In the genomic region with DNA sequence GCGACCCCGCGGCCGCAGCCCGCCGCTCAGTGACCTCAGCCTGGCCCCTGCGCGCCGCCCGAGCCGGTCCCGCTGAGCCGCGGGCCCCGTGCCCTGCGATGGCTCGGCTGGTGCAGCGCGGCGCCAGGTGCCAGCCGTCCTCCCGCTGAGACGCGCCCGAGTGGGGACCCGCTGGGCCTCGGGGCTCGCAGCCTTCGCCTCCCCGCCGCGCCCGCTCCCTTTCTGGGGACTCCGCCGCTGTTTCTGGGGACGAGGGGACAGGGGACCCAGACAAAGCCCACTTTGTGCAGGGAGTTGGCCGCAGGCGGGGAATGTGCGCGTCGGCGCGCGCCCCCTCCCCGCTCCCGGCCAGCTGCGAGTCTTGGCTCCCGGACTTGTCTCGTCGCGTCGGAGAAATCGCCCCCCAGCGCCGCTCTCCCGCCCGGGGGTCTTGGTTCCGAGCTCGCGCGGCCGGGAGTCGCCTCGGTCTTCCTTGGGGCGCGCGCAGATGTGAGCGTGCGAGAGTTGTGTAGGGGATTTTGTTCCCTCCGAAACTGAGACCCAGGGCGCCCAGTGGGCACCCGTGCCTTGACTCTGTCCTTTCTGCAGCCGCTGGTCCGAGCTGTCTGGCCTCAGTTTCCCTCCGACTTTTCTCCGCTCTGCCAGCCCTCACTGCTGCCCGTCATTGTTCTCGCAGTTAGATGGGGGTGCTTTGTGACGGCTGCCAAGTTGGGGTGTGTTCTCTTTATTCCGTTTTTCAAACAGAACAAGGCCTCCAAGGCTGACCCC, we compare ENCODE assay signal across 8 cellular contexts. TPM values are rescaled to one million over a fixed set of nuclear protein-coding genes. Genes with fewer than 3 reads are reported as not detected.
DNase-seq lines count a peak whose midpoint lies in the region; ATAC-seq and TF ChIP-seq lines count a peak whose summit lies in the region.

No MANE protein-coding gene starts in this region.

- H3K4me1 ChIP-seq in esophagus muscularis mucosa, result peaks cover 12 to 48% (median 44%) of the 10 kb centered on the region in 4 donors

- H3K27ac ChIP-seq in RWPE1, result peak overlapping the region; percentile 16; the same call in 1 of the 2 replicates
- peak overlapping the region; percentile 68 to 85 (median 76) for H3K27ac ChIP-seq in esophagus muscularis mucosa (replicated peaks in 1 of 4)
- H3K27ac ChIP-seq in neural cell (ENCODE audit: low read length), result peak overlapping the region; percentile 62

- intact Hi-C loops in esophagus muscularis mucosa (cut with DNase I), result no loop called here

- CTCF ChIA-PET in RWPE1 (lab: Yijun Ruan, JAX), result interaction anchor here (0.6 to 1.3 kb wide), 2 partner anchors 52 to 715 kb away, joined by 3 to 4 read pairs; no protein-coding TSS in a partner anchor

- H3K9me3 ChIP-seq in esophagus muscularis mucosa (no peaks in the 10 kb centered on the region), neural cell (ENCODE audit: low read length) (no peaks in the 10 kb centered on the region)

- H3K9ac ChIP-seq in neural cell (ENCODE audit: low read length), result peak overlapping the region; percentile 87

- TF ChIP-seq CTCF in AG09309 (IDR thresholded peaks at IDR 0.05; ENCODE audit: control insufficient read depth, insufficient read depth, low read depth, low read length, missing control alignments), result no peak
- TF ChIP-seq CTCF in RWPE1 (conservative IDR thresholded peaks at IDR 0.05; ENCODE audit: low read depth), result no peak
- no peak for TF ChIP-seq CTCF in esophagus muscularis mucosa (IDR thresholded peaks at IDR 0.05)
- TF ChIP-seq CTCF in neural cell (IDR thresholded peaks at IDR 0.05; ENCODE audit: poor library complexity, severe bottlenecking), result no peak

- DNase-seq in AG09309 (ENCODE audit: low read depth) (no peak), RWPE1 (ENCODE audit: low spot score) (no peak), esophagus muscularis mucosa (ENCODE audit: extremely low spot score) (peak; percentile 87), cerebellum (ENCODE audit: low spot score) (no peak)

- peak overlapping the region; percentile 58 for H2AFZ ChIP-seq in neural cell (ENCODE audit: low read depth, low read length)

- H3K4me3 ChIP-seq in AG09309 (ENCODE audit: control insufficient read depth, low read depth, low read length) (peak overlapping the region; percentile 64), esophagus muscularis mucosa (peak overlapping the region; percentile 73 to 95 (median 78)), neural cell (ENCODE audit: low read length) (peak overlapping the region; percentile 93)

- TF ChIP-seq POLR2A in esophagus muscularis mucosa (IDR thresholded peaks at IDR 0.05; ENCODE audit: low read depth), result no peak

- ATAC-seq in GM19467 (IDR thresholded peaks at IDR 0.05; ENCODE audit: unreplicated experiment) (peak; percentile 27), GM18858 (IDR thresholded peaks at IDR 0.05; ENCODE audit: unreplicated experiment) (no peak), GM19395 (IDR thresholded peaks at IDR 0.05; ENCODE audit: unreplicated experiment) (no peak)

- peaks cover 32% of the 10 kb centered on the region for H3K79me2 ChIP-seq in neural cell (replicated peaks; ENCODE audit: insufficient read depth, low read length)

- under 1% methylated on average over 41 of the region's 80 CpGs for WGBS in esophagus muscularis mucosa

- H3K9me2 ChIP-seq in neural cell (ENCODE audit: insufficient read depth, low read length), result no peaks in the 10 kb centered on the region

- TF ChIP-seq EP300 in esophagus muscularis mucosa (IDR thresholded peaks at IDR 0.05) (no peak), neural cell (conservative IDR thresholded peaks at IDR 0.05; ENCODE audit: poor library complexity, severe bottlenecking) (peak; percentile 7)

- peak overlapping the region; percentile 56 for H3K4me2 ChIP-seq in neural cell (ENCODE audit: low read length)

- no peak for TF ChIP-seq RAD21 in neural cell (conservative IDR thresholded peaks at IDR 0.05)

- H3K27me3 ChIP-seq in esophagus muscularis mucosa (no peaks in the 10 kb centered on the region), neural cell (ENCODE audit: insufficient read depth, low read depth, low read length) (no peaks in the 10 kb centered on the region)

- H4K20me1 ChIP-seq in neural cell (ENCODE audit: insufficient read depth), result no peaks in the 10 kb centered on the region

- H3F3A ChIP-seq in neural cell (ENCODE audit: insufficient read depth, low read length, poor library complexity, severe bottlenecking), result no peaks in the 10 kb centered on the region

- H3K36me3 ChIP-seq in esophagus muscularis mucosa (peaks cover 0 to 3% (median 0%) of the 10 kb centered on the region in 4 donors), neural cell (ENCODE audit: insufficient read depth, low read length) (no peaks in the 10 kb centered on the region)

- POLR2A ChIA-PET in RWPE1 (lab: Yijun Ruan, JAX; ENCODE audit: low non-redundant PET), result no interaction called here

TF ChIP-seq in neural cell, 6 proteins besides CTCF, POLR2A, EP300 and RAD21:
- TF ChIP-seq SMC3 (conservative IDR thresholded peaks at IDR 0.05; ENCODE audit: poor library complexity) (no peak), TAF1 (IDR thresholded peaks at IDR 0.05; ENCODE audit: low read depth) (no peak), POLR2AphosphoS5 (IDR thresholded peaks at IDR 0.05) (no peak), MXI1 (conservative IDR thresholded peaks at IDR 0.05; ENCODE audit: poor library complexity, severe bottlenecking) (no peak), REST (IDR thresholded peaks at IDR 0.05; ENCODE audit: borderline replicate concordance) (no peak)

RNA-seq across cellular contexts. Expression of gene VASH1, which starts 0.8 kb away (rescaled TPM):
- total RNA-seq in esophagus muscularis mucosa, result 10 to 100 TPM in 2 of 4 donors, 1 to 10 TPM in 2; 5.6 to 17.5 (median 9.2) TPM
- 26.8 and 29.4 TPM in 2 replicates for polyA plus RNA-seq in neural cell
- polyA minus RNA-seq in neural cell, result 46.3 and 50.2 TPM in 2 replicates
- total RNA-seq in cerebellum, result 35.5 TPM

RNA-seq across cellular contexts. Expression of gene ANGEL1, which starts 50.6 kb away (rescaled TPM):
- 10 to 100 TPM in 2 of 4 donors, 1 to 10 TPM in 2; 7.9 to 15.8 (median 11.3) TPM for total RNA-seq in esophagus muscularis mucosa
- polyA plus RNA-seq in neural cell, result 18.4 and 19.2 TPM in 2 replicates
- 15.8 and 17.5 TPM in 2 replicates for polyA minus RNA-seq in neural cell
- 17.7 TPM for total RNA-seq in cerebellum

Comparison
In these comparisons a context has a peak if more than half of its experiments do, and no peak if none do; other contexts are left out.
1. H3K27ac ChIP-seq: peak in every context shown above with its lines; median percentile 76 in esophagus muscularis mucosa; 62 in neural cell; 16 in RWPE1.